Comparison of ENCODE assay signal across 1 cellular context in the genomic region with DNA sequence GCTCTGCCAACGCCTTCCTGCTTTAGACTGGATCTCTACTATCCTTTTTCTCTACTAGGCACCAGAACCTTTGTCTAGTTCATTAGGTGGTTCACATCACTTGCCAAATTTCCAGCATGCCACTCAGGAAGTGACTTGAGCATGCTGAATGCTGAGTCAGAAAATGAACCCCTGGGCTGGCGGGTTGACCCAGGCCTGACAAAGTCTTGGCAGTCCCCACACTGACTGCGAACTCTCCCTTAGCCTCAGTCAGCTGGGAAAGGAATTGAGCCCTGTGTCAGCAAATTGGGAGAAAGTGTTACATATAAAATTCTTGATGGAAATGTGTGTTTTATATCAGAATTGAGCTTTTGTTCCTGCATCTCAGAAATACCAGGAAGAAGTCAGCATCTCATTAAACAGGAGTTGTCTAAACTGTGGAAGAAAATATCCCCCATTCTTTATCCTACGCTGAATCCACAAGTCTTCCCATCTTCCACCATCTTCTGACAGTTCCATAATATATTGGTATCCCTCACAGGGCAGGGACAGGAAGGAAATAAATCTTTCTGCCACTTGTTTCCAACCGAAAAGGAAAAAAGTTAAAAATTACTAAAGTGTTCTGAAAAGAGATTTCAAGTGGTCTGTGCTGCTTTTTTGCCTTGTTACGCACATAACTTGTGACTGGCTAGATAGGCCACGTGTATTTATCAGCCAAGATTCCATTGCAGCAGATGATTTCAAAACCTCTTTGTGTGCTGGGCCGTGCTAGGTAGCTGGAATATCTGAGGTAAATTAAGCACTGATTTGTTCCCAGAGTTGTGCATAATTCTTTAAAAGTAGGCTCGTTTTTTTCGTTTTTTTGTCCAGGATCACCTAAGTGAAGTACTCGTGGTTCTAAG.
A peak's percentile ranks its signal among the peaks of the same experiment; 100 is the strongest.
TF ChIP-seq lines count a peak whose summit lies in the region.

No MANE protein-coding gene starts in this region.

TF ChIP-seq in IMR-90, 13 proteins besides CTCF, POLR2A, EP300 and RAD21:
- TF ChIP-seq MAFK (IDR thresholded peaks at IDR 0.05; ENCODE audit: low read depth, low read length) (peak; percentile 80), SMC3 (IDR thresholded peaks at IDR 0.05; ENCODE audit: low read depth, low read length) (no peak), FOS (IDR thresholded peaks at IDR 0.05; ENCODE audit: low read depth, low read length) (no peak)
TF ChIP-seq in IMR-90: peak in this region for 1.
